ENCODE assay signal across 13 cellular contexts in genomic region chr5:139961435-139962157, GRCh38.
DNase-seq lines count a peak whose midpoint lies in the region; ATAC-seq lines count a peak whose summit lies in the region.
"Had no signal": no experiment of that assay in that cellular context is flagged by ENCODE, and none has a peak within 500 bp of the region (broad histone marks: within the 10 kb centered on the region; RNA-seq: fewer than 3 reads in every experiment).

No MANE protein-coding gene starts in this region.

- CTCF ChIA-PET in activated naive CD4-positive, alpha-beta T cell treated with anti-CD3 and anti-CD28 coated beads for 36 hours (lab: Charles Lee), result interaction anchor here (1.2 kb wide), 1 partner anchor 7 kb away, joined by 4 read pairs; no protein-coding TSS in a partner anchor

- in situ Hi-C loops in GM23248 (cut with MboI), result loop anchor here (10.0 kb wide), 1 partner anchor 177 kb away; no protein-coding TSS in a partner anchor

- no peaks in the 10 kb centered on the region for H3K79me2 ChIP-seq in GM23248 (ENCODE audit: insufficient read depth)

- peaks cover 16% of the 10 kb centered on the region for H3K27me3 ChIP-seq in GM23248 (replicated peaks; ENCODE audit: insufficient read depth)
- H3K27me3 ChIP-seq: colonic mucosa had no signal

- H3K36me3 ChIP-seq in GM23248 (ENCODE audit: low read depth), result no peaks in the 10 kb centered on the region
- H3K36me3 ChIP-seq: colonic mucosa had no signal

- no peaks in the 10 kb centered on the region for H3K9me3 ChIP-seq in GM23248 (ENCODE audit: low read depth)
- H3K9me3 ChIP-seq: colonic mucosa had no signal

- no peak overlapping the region for H3K9ac ChIP-seq in GM23248
- H3K9ac ChIP-seq: parathyroid adenoma had no signal

- H3K9me2 ChIP-seq in GM23248 (ENCODE audit: insufficient read depth), result no peaks in the 10 kb centered on the region

- no peaks in the 10 kb centered on the region for H4K20me1 ChIP-seq in GM23248 (ENCODE audit: insufficient read depth)

- H3K27ac Mint-ChIP-seq in activated naive CD4-positive, alpha-beta T cell treated with anti-CD3 and anti-CD28 coated beads for 36 hours, result no peak overlapping the region
- H3K27ac Mint-ChIP-seq: activated naive CD4-positive, alpha-beta T cell treated with anti-CD3 and anti-CD28 coated beads, Interleukin-2, amount 10 ng/mL, durations not matched to agents 7 days and 5 days had no signal

- no peak overlapping the region for H3K27ac ChIP-seq in GM23248
- H3K27ac ChIP-seq: colonic mucosa, parathyroid adenoma had no signal

- H2AFZ ChIP-seq in GM23248, result no peak overlapping the region
- H2AFZ ChIP-seq: parathyroid adenoma had no signal

- no peaks in the 10 kb centered on the region for H3K27me3 Mint-ChIP-seq in activated naive CD4-positive, alpha-beta T cell treated with anti-CD3 and anti-CD28 coated beads for 36 hours (ENCODE audit: low read depth)

- ATAC-seq in GM18498 (IDR thresholded peaks at IDR 0.05; ENCODE audit: unreplicated experiment), result peak; percentile 35
- ATAC-seq in HG03432 (IDR thresholded peaks at IDR 0.05; ENCODE audit: unreplicated experiment), result peak; percentile 57

- H3K4me3 ChIP-seq in GM23248, result no peak overlapping the region
- H3K4me3 ChIP-seq: colonic mucosa had no signal

- no peaks in the 10 kb centered on the region for H3K36me3 Mint-ChIP-seq in activated naive CD4-positive, alpha-beta T cell treated with anti-CD3 and anti-CD28 coated beads for 36 hours (ENCODE audit: low read depth)
- H3K36me3 Mint-ChIP-seq: activated naive CD4-positive, alpha-beta T cell treated with anti-CD3 and anti-CD28 coated beads, Interleukin-2, amount 10 ng/mL, durations not matched to agents 7 days and 5 days had no signal

- no peaks in the 10 kb centered on the region for H3K9me3 Mint-ChIP-seq in activated naive CD4-positive, alpha-beta T cell treated with anti-CD3 and anti-CD28 coated beads for 36 hours
- H3K9me3 Mint-ChIP-seq: activated naive CD4-positive, alpha-beta T cell treated with anti-CD3 and anti-CD28 coated beads, Interleukin-2, amount 10 ng/mL, durations not matched to agents 7 days and 5 days had no signal

- intact Hi-C loops in activated naive CD4-positive, alpha-beta T cell treated with anti-CD3 and anti-CD28 coated beads for 36 hours (cut with micrococcal nuclease), result loop anchor here (10.0 kb wide), 1 partner anchor 327 kb away; no protein-coding TSS in a partner anchor

- DNase-seq in GM23248, result peak; percentile 33
- DNase-seq in left kidney (ENCODE audit: low read depth, low spot score), result peak; percentile 22
- no peak for DNase-seq in SIG-M5 treated with dmso at 0.1 percent for 504 hours (lab: John Stamatoyannopoulos, UW; ENCODE audit: unreplicated experiment)
- DNase-seq in amygdala (lab: John Stamatoyannopoulos, UW), result no peak
- no peak for DNase-seq in activated naive CD4-positive, alpha-beta T cell treated with anti-CD3 and anti-CD28 coated beads for 36 hours
- DNase-seq in activated gamma-delta T cell (lab: John Stamatoyannopoulos, UW), result no peak
- DNase-seq: activated naive CD4-positive, alpha-beta T cell treated with anti-CD3 and anti-CD28 coated beads, Interleukin-2, amount 10 ng/mL, durations not matched to agents 7 days and 5 days; colonic mucosa; GDM1; NCI-H748 treated with DMSO at 0.1 percent for 48 hours had no signal

- no peak overlapping the region for H3K4me2 ChIP-seq in GM23248 (ENCODE audit: unreplicated experiment)

- WGBS in GM23248 (ENCODE audit: low coverage in 1 of 2, low lambda C conversion rate in 2 of 2, missing lambda C conversion rate in 2 of 2), 2 experiments, result 64 to 72% methylated on average over 5 of the region's 5 CpGs

- H3K4me1 Mint-ChIP-seq in activated naive CD4-positive, alpha-beta T cell treated with anti-CD3 and anti-CD28 coated beads for 36 hours (ENCODE audit: low read depth), result no peaks in the 10 kb centered on the region
- H3K4me1 Mint-ChIP-seq: activated naive CD4-positive, alpha-beta T cell treated with anti-CD3 and anti-CD28 coated beads, Interleukin-2, amount 10 ng/mL, durations not matched to agents 7 days and 5 days had no signal

- H3K4me3 Mint-ChIP-seq in activated naive CD4-positive, alpha-beta T cell treated with anti-CD3 and anti-CD28 coated beads for 36 hours, result no peak overlapping the region
- H3K4me3 Mint-ChIP-seq: activated naive CD4-positive, alpha-beta T cell treated with anti-CD3 and anti-CD28 coated beads, Interleukin-2, amount 10 ng/mL, durations not matched to agents 7 days and 5 days had no signal

- no peaks in the 10 kb centered on the region for H3F3A ChIP-seq in GM23248 (ENCODE audit: insufficient read depth)

- no peaks in the 10 kb centered on the region for H3K4me1 ChIP-seq in GM23248 (ENCODE audit: insufficient read depth)
- H3K4me1 ChIP-seq: colonic mucosa, parathyroid adenoma had no signal

Comparison
In these comparisons a context has a peak if more than half of its experiments do, and no peak if none do; other contexts are left out.
1. DNase-seq: peak in GM23248 (single experiment) and left kidney (single experiment); none in SIG-M5 treated with dmso at 0.1 percent for 504 hours (single experiment), amygdala (0 of 56), activated naive CD4-positive, alpha-beta T cell treated with anti-CD3 and anti-CD28 coated beads for 36 hours (single experiment) and activated gamma-delta T cell (single experiment).